ENCODE assay signal across 26 cellular contexts in the genomic region with DNA sequence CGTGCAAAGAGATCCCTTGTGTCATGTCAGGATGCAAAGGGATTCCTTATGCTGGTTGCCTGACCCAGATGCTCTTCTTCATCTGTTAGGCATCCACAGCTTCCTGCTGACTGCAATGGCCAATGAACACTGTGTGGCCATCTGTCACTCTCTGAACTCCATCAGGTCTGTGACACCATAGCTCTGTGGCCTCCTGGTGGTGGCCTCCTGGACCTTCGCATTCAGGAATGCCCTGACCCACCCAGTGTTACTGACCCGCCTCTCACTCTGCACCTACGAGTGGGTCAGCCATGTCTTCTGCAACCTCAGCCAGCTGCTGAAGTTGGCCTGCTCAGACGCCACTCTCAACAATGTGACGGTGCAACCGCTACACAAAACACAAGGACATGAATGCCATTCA.
"Had no signal": no experiment of that assay in that cellular context is flagged by ENCODE, and none has a peak within 500 bp of the region (broad histone marks: within the 10 kb centered on the region; RNA-seq: fewer than 3 reads in every experiment).

No MANE protein-coding gene starts in this region.

- H3K4me3 Mint-ChIP-seq: immature natural killer cell; natural killer cell; stimulated activated naive CD8-positive, alpha-beta T cell treated with anti-CD3 and anti-CD28 coated beads, Interleukin-15, amount 100 ng/mL, for 72 hours had no signal

- H3K9me3 Mint-ChIP-seq: natural killer cell had no signal

- H3K27ac ChIP-seq: dorsolateral prefrontal cortex, epithelial cell of prostate, heart right ventricle, lower lobe of right lung, ovary, psoas muscle, sigmoid colon, spleen, suprapubic skin, transverse colon had no signal

- FAIRE-seq: colon had no signal

- ATAC-seq: left ventricle myocardium superior, psoas muscle had no signal

- H3K36me3 Mint-ChIP-seq: immature natural killer cell, natural killer cell had no signal

- H3K36me3 ChIP-seq: heart right ventricle, lower lobe of right lung, ovary, sigmoid colon, spleen, suprapubic skin, transverse colon had no signal

- H3K4me1 ChIP-seq: heart right ventricle, lower lobe of right lung, psoas muscle, sigmoid colon, transverse colon had no signal

- DNase-seq: cerebellar nuclear complex; dorsolateral prefrontal cortex; effector CD4-positive, alpha-beta T cell; foreskin melanocyte; glutamatergic neuron; heart right ventricle; hippocampal formation; immature natural killer cell; islet precursor cell; kidney glomerular epithelial cell; left ventricle myocardium superior; lower lobe of right lung; natural killer cell; occipital lobe; ovary; psoas muscle; right cardiac atrium; sigmoid colon; spleen; stimulated activated CD4-positive, alpha-beta T cell treated with anti-CD3 and anti-CD28 coated beads, Interleukin-4, amount 100 ng/mL, for 4 hours; stimulated activated naive CD4-positive, alpha-beta T cell; stimulated activated naive CD8-positive, alpha-beta T cell treated with anti-CD3 and anti-CD28 coated beads, Interleukin-15, amount 100 ng/mL, for 72 hours; transverse colon had no signal

- H3K27me3 ChIP-seq: dorsolateral prefrontal cortex, ovary, sigmoid colon, spleen, suprapubic skin, transverse colon had no signal

- H3K27ac Mint-ChIP-seq: immature natural killer cell; natural killer cell; stimulated activated naive CD8-positive, alpha-beta T cell treated with anti-CD3 and anti-CD28 coated beads, Interleukin-15, amount 100 ng/mL, for 72 hours had no signal

- H3K27me3 Mint-ChIP-seq: stimulated activated naive CD8-positive, alpha-beta T cell treated with anti-CD3 and anti-CD28 coated beads, Interleukin-15, amount 100 ng/mL, for 72 hours had no signal

- H3K9me3 ChIP-seq: lower lobe of right lung, ovary had no signal

- H3K4me3 ChIP-seq: dorsolateral prefrontal cortex, heart right ventricle, lower lobe of right lung, ovary, psoas muscle, sigmoid colon, spleen, suprapubic skin, transverse colon had no signal
